ENCODE assay signal across 8 cellular contexts in the genomic region with DNA sequence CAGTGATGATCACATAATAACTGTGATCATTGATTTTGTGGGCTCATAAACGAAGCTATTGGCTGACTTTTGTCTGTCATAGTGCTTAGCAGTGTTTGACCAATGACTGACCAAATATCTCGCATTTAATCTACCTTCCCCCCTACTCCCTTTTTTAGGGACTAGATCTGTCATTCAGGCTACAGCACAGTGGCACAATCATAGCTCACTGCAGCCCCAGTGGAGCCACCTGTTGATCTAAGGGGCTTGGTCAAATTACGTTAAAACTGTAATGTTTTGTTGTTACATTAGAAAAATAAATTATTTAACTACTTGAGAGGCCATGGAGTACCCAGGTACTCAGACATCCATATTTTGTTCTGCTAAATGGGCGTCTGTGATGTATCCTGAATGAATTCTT. TPM values are rescaled to one million over a fixed set of nuclear protein-coding genes. Genes with fewer than 3 reads are reported as not detected.
A peak's percentile ranks its signal among the peaks of the same experiment; 100 is the strongest.
DNase-seq lines count a peak whose midpoint lies in the region; ATAC-seq and TF ChIP-seq lines count a peak whose summit lies in the region.

No MANE protein-coding gene starts in this region.

- H3K9me3 ChIP-seq in Caco-2, result no peaks in the 10 kb centered on the region
- no peaks in the 10 kb centered on the region for H3K9me3 ChIP-seq in Loucy (ENCODE audit: insufficient read depth, low read depth, low read length)
- H3K9me3 ChIP-seq in neural cell (ENCODE audit: low read length), result no peaks in the 10 kb centered on the region

- H3K4me1 Mint-ChIP-seq in Caco-2 (ENCODE audit: low read depth, unreplicated experiment), result peaks cover 13% of the 10 kb centered on the region

- H4K20me1 ChIP-seq in Loucy (ENCODE audit: insufficient read depth, low read length, poor library complexity, severe bottlenecking), result no peaks in the 10 kb centered on the region
- no peaks in the 10 kb centered on the region for H4K20me1 ChIP-seq in neural cell (ENCODE audit: insufficient read depth)

- H3K36me3 Mint-ChIP-seq in Caco-2 (ENCODE audit: insufficient read depth, unreplicated experiment), result peaks cover 5% of the 10 kb centered on the region

- POLR2A ChIA-PET in Caco-2 (lab: Charles Lee), result no interaction called here

- CTCF ChIA-PET in Caco-2 (lab: Charles Lee), result no interaction called here

- H3K9me3 Mint-ChIP-seq in Caco-2 (ENCODE audit: unreplicated experiment), result no peaks in the 10 kb centered on the region

- no peak for TF ChIP-seq RAD21 in neural cell (conservative IDR thresholded peaks at IDR 0.05)

- H3K27me3 ChIP-seq in Caco-2 (replicated peaks; ENCODE audit: control insufficient read depth, insufficient read depth, low read length) (no peaks in the 10 kb centered on the region), Loucy (ENCODE audit: insufficient read depth, low read length, poor library complexity, severe bottlenecking) (no peaks in the 10 kb centered on the region), neural cell (ENCODE audit: insufficient read depth, low read depth, low read length) (no peaks in the 10 kb centered on the region)

- peak overlapping the region; percentile 74 for H3K4me3 Mint-ChIP-seq in Caco-2 (ENCODE audit: unreplicated experiment)

- H3K27ac ChIP-seq in neural cell (ENCODE audit: low read length), result peak overlapping the region; percentile 88

- TF ChIP-seq CTCF in Caco-2 (IDR thresholded peaks at IDR 0.05; ENCODE audit: insufficient read depth in 1 of 2, low read depth in 1 of 2, low read length in 1 of 2, severe bottlenecking in 1 of 2, unreplicated experiment in 1 of 2) (no peak), Loucy (conservative IDR thresholded peaks at IDR 0.05; ENCODE audit: low read length) (peak; percentile 28; the same call in 1 of the 2 replicates), cardiac fibroblast (IDR thresholded peaks at IDR 0.05; ENCODE audit: low read depth, low read length) (no peak), neural cell (IDR thresholded peaks at IDR 0.05; ENCODE audit: poor library complexity, severe bottlenecking) (no peak)

- H3K27ac Mint-ChIP-seq in Caco-2 (ENCODE audit: unreplicated experiment), result no peak overlapping the region

- ATAC-seq in GM21526 (IDR thresholded peaks at IDR 0.05; ENCODE audit: low FRiP score, unreplicated experiment) (no peak), HG02970 (IDR thresholded peaks at IDR 0.05; ENCODE audit: low FRiP score, unreplicated experiment) (no peak)

- intact Hi-C loops in Caco-2 (cut with micrococcal nuclease; ENCODE audit: unreplicated experiment), result no loop called here

- no peak for DNase-seq in Caco-2
- no peak for DNase-seq in cardiac fibroblast (ENCODE audit: low read depth in 2 of 2)
- no peak for DNase-seq in hepatic stellate cell (ENCODE audit: low spot score)
- no peak for DNase-seq in occipital lobe (lab: John Stamatoyannopoulos, UW)

- H3K9ac ChIP-seq in Loucy (ENCODE audit: low read depth, low read length, poor library complexity, severe bottlenecking) (peak overlapping the region; percentile 95), neural cell (ENCODE audit: low read length) (peak overlapping the region; percentile 83)

- H3K4me3 ChIP-seq in Caco-2 (ENCODE audit: low read depth, low read length) (peak overlapping the region; percentile 64), Loucy (ENCODE audit: low read length, poor library complexity, severe bottlenecking) (peak overlapping the region; percentile 100), cardiac fibroblast (replicated peaks in 1 of 2; ENCODE audit: low read depth in 2 of 2, low read length in 2 of 2) (peak overlapping the region; percentile 58 to 63), neural cell (ENCODE audit: low read length) (peak overlapping the region; percentile 81)

- H3K4me2 ChIP-seq in Loucy (ENCODE audit: low read depth, low read length, poor library complexity, severe bottlenecking) (peak overlapping the region; percentile 97), neural cell (ENCODE audit: low read length) (peak overlapping the region; percentile 55)

- BruUV-seq in Caco-2 (replicated peaks; lab: Mats Ljungman, UMichigan), result no TSS peak

- H2AFZ ChIP-seq in Loucy (ENCODE audit: low read length) (no peak overlapping the region; the same call in 1 of the 2 replicates), neural cell (ENCODE audit: low read depth, low read length) (no peak overlapping the region)

- peaks cover 8% of the 10 kb centered on the region for H3F3A ChIP-seq in Loucy (ENCODE audit: low read depth)
- no peaks in the 10 kb centered on the region for H3F3A ChIP-seq in neural cell (ENCODE audit: insufficient read depth, low read length, poor library complexity, severe bottlenecking)

- no peak for TF ChIP-seq EP300 in neural cell (conservative IDR thresholded peaks at IDR 0.05; ENCODE audit: poor library complexity, severe bottlenecking)

- no peaks in the 10 kb centered on the region for H3K27me3 Mint-ChIP-seq in Caco-2 (ENCODE audit: insufficient read depth, unreplicated experiment)

- no peaks in the 10 kb centered on the region for H3K36me3 ChIP-seq in Caco-2 (ENCODE audit: control insufficient read depth, insufficient read depth, low read length)
- no peaks in the 10 kb centered on the region for H3K36me3 ChIP-seq in Loucy (ENCODE audit: insufficient read depth, low read length)
- no peaks in the 10 kb centered on the region for H3K36me3 ChIP-seq in neural cell (ENCODE audit: insufficient read depth, low read length)

- no peaks in the 10 kb centered on the region for H3K4me1 ChIP-seq in Caco-2
- peaks cover 11% of the 10 kb centered on the region for H3K4me1 ChIP-seq in Loucy (ENCODE audit: insufficient read depth, low read length, poor library complexity, severe bottlenecking)

- H3K9me2 ChIP-seq in Loucy (replicated peaks; ENCODE audit: low read depth, low read length), result no peaks in the 10 kb centered on the region
- H3K9me2 ChIP-seq in neural cell (ENCODE audit: insufficient read depth, low read length), result no peaks in the 10 kb centered on the region

- H3K79me2 ChIP-seq in Loucy (ENCODE audit: insufficient read depth, low read length) (peaks cover 36% of the 10 kb centered on the region), neural cell (replicated peaks; ENCODE audit: insufficient read depth, low read length) (peaks cover 24% of the 10 kb centered on the region)

TF ChIP-seq in neural cell, 6 proteins besides CTCF, POLR2A, EP300 and RAD21:
- no peak for TF ChIP-seq MXI1 (conservative IDR thresholded peaks at IDR 0.05; ENCODE audit: poor library complexity, severe bottlenecking)
- no peak for TF ChIP-seq POLR2AphosphoS5 (IDR thresholded peaks at IDR 0.05)
- TF ChIP-seq, protein P1, sequence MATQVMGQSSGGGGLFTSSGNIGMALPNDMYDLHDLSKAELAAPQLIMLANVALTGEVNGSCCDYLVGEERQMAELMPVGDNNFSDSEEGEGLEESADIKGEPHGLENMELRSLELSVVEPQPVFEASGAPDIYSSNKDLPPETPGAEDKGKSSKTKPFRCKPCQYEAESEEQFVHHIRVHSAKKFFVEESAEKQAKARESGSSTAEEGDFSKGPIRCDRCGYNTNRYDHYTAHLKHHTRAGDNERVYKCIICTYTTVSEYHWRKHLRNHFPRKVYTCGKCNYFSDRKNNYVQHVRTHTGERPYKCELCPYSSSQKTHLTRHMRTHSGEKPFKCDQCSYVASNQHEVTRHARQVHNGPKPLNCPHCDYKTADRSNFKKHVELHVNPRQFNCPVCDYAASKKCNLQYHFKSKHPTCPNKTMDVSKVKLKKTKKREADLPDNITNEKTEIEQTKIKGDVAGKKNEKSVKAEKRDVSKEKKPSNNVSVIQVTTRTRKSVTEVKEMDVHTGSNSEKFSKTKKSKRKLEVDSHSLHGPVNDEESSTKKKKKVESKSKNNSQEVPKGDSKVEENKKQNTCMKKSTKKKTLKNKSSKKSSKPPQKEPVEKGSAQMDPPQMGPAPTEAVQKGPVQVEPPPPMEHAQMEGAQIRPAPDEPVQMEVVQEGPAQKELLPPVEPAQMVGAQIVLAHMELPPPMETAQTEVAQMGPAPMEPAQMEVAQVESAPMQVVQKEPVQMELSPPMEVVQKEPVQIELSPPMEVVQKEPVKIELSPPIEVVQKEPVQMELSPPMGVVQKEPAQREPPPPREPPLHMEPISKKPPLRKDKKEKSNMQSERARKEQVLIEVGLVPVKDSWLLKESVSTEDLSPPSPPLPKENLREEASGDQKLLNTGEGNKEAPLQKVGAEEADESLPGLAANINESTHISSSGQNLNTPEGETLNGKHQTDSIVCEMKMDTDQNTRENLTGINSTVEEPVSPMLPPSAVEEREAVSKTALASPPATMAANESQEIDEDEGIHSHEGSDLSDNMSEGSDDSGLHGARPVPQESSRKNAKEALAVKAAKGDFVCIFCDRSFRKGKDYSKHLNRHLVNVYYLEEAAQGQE (IDR thresholded peaks at IDR 0.05; ENCODE audit: borderline replicate concordance), result no peak
- no peak for TF ChIP-seq EZH2 (IDR thresholded peaks at IDR 0.05; ENCODE audit: borderline replicate concordance, insufficient read depth, low read length, poor library complexity, severe bottlenecking)
- TF ChIP-seq SMC3 (conservative IDR thresholded peaks at IDR 0.05; ENCODE audit: poor library complexity), result no peak
- TF ChIP-seq TAF1 (IDR thresholded peaks at IDR 0.05; ENCODE audit: low read depth), result no peak
TF ChIP-seq in neural cell: peak in this region for 0.

RNA-seq across cellular contexts. Expression of gene FUNDC2, which starts 1.5 kb away (rescaled TPM):
- total RNA-seq in Caco-2 (2022), result 47.3 and 52.9 TPM in 2 replicates
- 139 and 141 TPM in 2 replicates for polyA plus RNA-seq in neural cell
- polyA minus RNA-seq in neural cell, result 37.3 and 48.6 TPM in 2 replicates
- total RNA-seq in occipital lobe, result 31.4 TPM

RNA-seq across cellular contexts. Expression of gene F8, which starts 5.7 kb away (rescaled TPM):
- total RNA-seq in Caco-2 (2022) (0.20 and 0.32 TPM in 2 replicates), occipital lobe (7.3 TPM)
- polyA plus RNA-seq in neural cell, result 2.1 TPM in 2 replicates
- 3.2 and 4.1 TPM in 2 replicates for polyA minus RNA-seq in neural cell

RNA-seq across cellular contexts. Expression of gene CMC4, which starts 42.7 kb away (rescaled TPM):
- total RNA-seq in Caco-2 (2022) (1.7 and 1.8 TPM in 2 replicates), occipital lobe (3.4 TPM)
- polyA plus RNA-seq in neural cell, result 15.7 and 16.4 TPM in 2 replicates
- polyA minus RNA-seq in neural cell, result 5.4 and 7.5 TPM in 2 replicates

RNA-seq across cellular contexts. Expression of gene MTCP1, which starts 42.7 kb away (rescaled TPM):
- total RNA-seq in Caco-2 (2022) (11.3 and 11.7 TPM in 2 replicates), occipital lobe (3.6 TPM)
- 1.1 and 2.4 TPM in 2 replicates for polyA plus RNA-seq in neural cell
- polyA minus RNA-seq in neural cell, result 1.0 and 3.2 TPM in 2 replicates

RNA-seq across cellular contexts. Expression of gene BRCC3, which starts 43.1 kb away (rescaled TPM):
- 30.4 and 32.3 TPM in 2 replicates for total RNA-seq in Caco-2 (2022)
- polyA plus RNA-seq in neural cell, result 17.2 and 28.1 TPM in 2 replicates
- 28.5 and 30.9 TPM in 2 replicates for polyA minus RNA-seq in neural cell
- 15.6 TPM for total RNA-seq in occipital lobe
